Comparison of ENCODE assay signal across 23 cellular contexts in genomic region chr5:81605299-81605698, GRCh38.
DNase-seq lines count a peak whose midpoint lies in the region; ATAC-seq, FAIRE-seq and TF ChIP-seq lines count a peak whose summit lies in the region.
"Had no signal": no experiment of that assay in that cellular context is flagged by ENCODE, and none has a peak within 500 bp of the region (broad histone marks: within the 10 kb centered on the region; RNA-seq: fewer than 3 reads in every experiment).

No MANE protein-coding gene starts in this region.

- H3K4me2 ChIP-seq in OCI-LY3 (ENCODE audit: low read length): peak overlapping the region; percentile 49
- H3K4me2 ChIP-seq: BLaER1 had no signal

- CTCF ChIA-PET in activated CD8-positive, alpha-beta memory T cell treated with anti-CD3 and anti-CD28 coated beads, Interleukin-2, amount 10 ng/mL, durations not matched to agents 7 days and 5 days (lab: Charles Lee): no interaction called here

- H3K4me3 Mint-ChIP-seq in nephron progenitor cell: no peak overlapping the region
- H3K4me3 Mint-ChIP-seq in activated CD8-positive, alpha-beta memory T cell treated with anti-CD3 and anti-CD28 coated beads, Interleukin-2, amount 10 ng/mL, durations not matched to agents 7 days and 5 days: no peak overlapping the region
- H3K4me3 Mint-ChIP-seq: B cell; CD4-positive, CD25-positive, alpha-beta regulatory T cell; CD8-positive, alpha-beta T cell; GM23338 had no signal

- peaks cover 45% of the 10 kb centered on the region for H3K4me1 ChIP-seq in HUES64 (ENCODE audit: insufficient read depth, low read length)
- H3K4me1 ChIP-seq in OCI-LY3 (ENCODE audit: low read length): peaks cover 24% of the 10 kb centered on the region
- H3K4me1 ChIP-seq: BLaER1, Caco-2 had no signal

- H2AFZ ChIP-seq in OCI-LY3 (ENCODE audit: low read depth, low read length): no peak overlapping the region
- H2AFZ ChIP-seq: GM23338 had no signal

- H3K9ac ChIP-seq in HUES64 (ENCODE audit: low read depth, low read length): no peak overlapping the region
- no peak overlapping the region for H3K9ac ChIP-seq in OCI-LY3 (ENCODE audit: low read length)
- H3K9ac ChIP-seq: BLaER1 had no signal

- no peak for TF ChIP-seq CTCF in OCI-LY3 (IDR thresholded peaks at IDR 0.05; ENCODE audit: low read depth, low read length)
- TF ChIP-seq CTCF in nephron progenitor cell (IDR thresholded peaks at IDR 0.05): no peak

- H3K9me3 Mint-ChIP-seq in nephron progenitor cell: peaks cover 9% of the 10 kb centered on the region
- H3K9me3 Mint-ChIP-seq in activated CD8-positive, alpha-beta memory T cell treated with anti-CD3 and anti-CD28 coated beads, Interleukin-2, amount 10 ng/mL, durations not matched to agents 7 days and 5 days (ENCODE audit: low read depth): peaks cover 11% of the 10 kb centered on the region

- H3K36me3 ChIP-seq in HUES64 (ENCODE audit: insufficient read depth, low read length): peaks cover 19% of the 10 kb centered on the region
- no peaks in the 10 kb centered on the region for H3K36me3 ChIP-seq in OCI-LY3 (replicated peaks; ENCODE audit: low read depth, low read length)

- no peaks in the 10 kb centered on the region for H3K27me3 ChIP-seq in HUES64 (ENCODE audit: insufficient read depth, low read length)
- no peaks in the 10 kb centered on the region for H3K27me3 ChIP-seq in OCI-LY3 (ENCODE audit: low read depth, low read length)
- H3K27me3 ChIP-seq: BLaER1 had no signal

- peaks cover 27% of the 10 kb centered on the region for H3K4me1 Mint-ChIP-seq in nephron progenitor cell
- peaks cover 2% of the 10 kb centered on the region for H3K4me1 Mint-ChIP-seq in activated CD8-positive, alpha-beta memory T cell treated with anti-CD3 and anti-CD28 coated beads, Interleukin-2, amount 10 ng/mL, durations not matched to agents 7 days and 5 days
- H3K4me1 Mint-ChIP-seq: B cell had no signal

- H3K27ac Mint-ChIP-seq in nephron progenitor cell: peak overlapping the region; percentile 67
- no peak overlapping the region for H3K27ac Mint-ChIP-seq in activated CD8-positive, alpha-beta memory T cell treated with anti-CD3 and anti-CD28 coated beads, Interleukin-2, amount 10 ng/mL, durations not matched to agents 7 days and 5 days
- H3K27ac Mint-ChIP-seq: B cell; CD8-positive, alpha-beta T cell had no signal

- H3K27ac ChIP-seq in HUES64 (ENCODE audit: low read depth, low read length) (peak overlapping the region; percentile 69; the same call in 1 of the 2 replicates), OCI-LY3 (ENCODE audit: low read length) (no peak overlapping the region)
- H3K27ac ChIP-seq: 22Rv1, BLaER1, C4-2B had no signal

- H4K20me1 ChIP-seq in OCI-LY3 (ENCODE audit: insufficient read depth, low read length): no peaks in the 10 kb centered on the region
- H4K20me1 ChIP-seq: BLaER1 had no signal

- H3K36me3 Mint-ChIP-seq in nephron progenitor cell (ENCODE audit: low read depth): peaks cover 60% of the 10 kb centered on the region
- H3K36me3 Mint-ChIP-seq in activated CD8-positive, alpha-beta memory T cell treated with anti-CD3 and anti-CD28 coated beads, Interleukin-2, amount 10 ng/mL, durations not matched to agents 7 days and 5 days: peaks cover 12% of the 10 kb centered on the region

- WGBS in HUES64: 92% methylated on average over 1 of the region's 2 CpGs

- H3K4me3 ChIP-seq in HUES64 (ENCODE audit: low read length) (no peak overlapping the region), OCI-LY3 (ENCODE audit: low read length) (peak overlapping the region; percentile 27; the same call in 1 of the 2 replicates)
- H3K4me3 ChIP-seq: BLaER1, GM23338 had no signal

- H3K9me3 ChIP-seq in HUES64 (ENCODE audit: insufficient read depth, low read depth, low read length) (peaks cover 14% of the 10 kb centered on the region), OCI-LY3 (ENCODE audit: insufficient read depth, low read length) (no peaks in the 10 kb centered on the region)
- H3K9me3 ChIP-seq: Caco-2 had no signal

- ATAC-seq in HG02588 (IDR thresholded peaks at IDR 0.05; ENCODE audit: unreplicated experiment): no peak
- no peak for ATAC-seq in activated CD8-positive, alpha-beta memory T cell treated with anti-CD3 and anti-CD28 coated beads, Interleukin-2, amount 10 ng/mL, durations not matched to agents 7 days and 5 days
- ATAC-seq: CD8-positive, alpha-beta T cell had no signal

- H3K79me2 ChIP-seq in OCI-LY3 (ENCODE audit: low read length): no peaks in the 10 kb centered on the region

- H3K27me3 Mint-ChIP-seq in nephron progenitor cell (ENCODE audit: low read depth, poor library complexity): no peaks in the 10 kb centered on the region
- no peaks in the 10 kb centered on the region for H3K27me3 Mint-ChIP-seq in activated CD8-positive, alpha-beta memory T cell treated with anti-CD3 and anti-CD28 coated beads, Interleukin-2, amount 10 ng/mL, durations not matched to agents 7 days and 5 days
- H3K27me3 Mint-ChIP-seq: B cell; CD4-positive, CD25-positive, alpha-beta regulatory T cell had no signal

- DNase-seq in nephron progenitor cell (no peak), NCI-H2196 treated with DMSO at 0.1 percent for 48 hours (lab: John Stamatoyannopoulos, UW; ENCODE audit: unreplicated experiment) (no peak), middle frontal gyrus (ENCODE audit: extremely low spot score, low spot score) (no peak)
- no peak for DNase-seq in activated CD8-positive, alpha-beta memory T cell treated with anti-CD3 and anti-CD28 coated beads, Interleukin-2, amount 10 ng/mL, durations not matched to agents 7 days and 5 days
- DNase-seq: Caco-2; CD4-positive, CD25-positive, alpha-beta regulatory T cell; CD8-positive, alpha-beta T cell; DMS153; DND-41; GDM1; H7; HCEC 1CT had no signal

- peak; percentile 19 for FAIRE-seq in G401.6 (lab: Jason Lieb, UNC)
- FAIRE-seq: GM12891, GM18507 had no signal
